ENCODE assay signal across 1 cellular context in genomic region chr14:66045572-66046021, GRCh38.
TF ChIP-seq lines count a peak whose summit lies in the region.

No MANE protein-coding gene starts in this region.

TF ChIP-seq in GM23338, 12 proteins besides CTCF, POLR2A, EP300 and RAD21:
- TF ChIP-seq JUNB (IDR thresholded peaks at IDR 0.05; ENCODE audit: unreplicated experiment) (no peak), ETS1 (IDR thresholded peaks at IDR 0.05) (no peak), EZH2phosphoT487 (IDR thresholded peaks at IDR 0.05; ENCODE audit: unreplicated experiment) (no peak), REST (IDR thresholded peaks at IDR 0.05; ENCODE audit: unreplicated experiment) (no peak), CREB1 (CRISPR knock-in tag; IDR thresholded peaks at IDR 0.05; ENCODE audit: low read depth) (no peak), ZNF114 (CRISPR knock-in tag; IDR thresholded peaks at IDR 0.05) (no peak), NANOG (IDR thresholded peaks at IDR 0.05; ENCODE audit: borderline replicate concordance) (no peak)
TF ChIP-seq in GM23338: peak in this region for 0.
